In the genomic region with DNA sequence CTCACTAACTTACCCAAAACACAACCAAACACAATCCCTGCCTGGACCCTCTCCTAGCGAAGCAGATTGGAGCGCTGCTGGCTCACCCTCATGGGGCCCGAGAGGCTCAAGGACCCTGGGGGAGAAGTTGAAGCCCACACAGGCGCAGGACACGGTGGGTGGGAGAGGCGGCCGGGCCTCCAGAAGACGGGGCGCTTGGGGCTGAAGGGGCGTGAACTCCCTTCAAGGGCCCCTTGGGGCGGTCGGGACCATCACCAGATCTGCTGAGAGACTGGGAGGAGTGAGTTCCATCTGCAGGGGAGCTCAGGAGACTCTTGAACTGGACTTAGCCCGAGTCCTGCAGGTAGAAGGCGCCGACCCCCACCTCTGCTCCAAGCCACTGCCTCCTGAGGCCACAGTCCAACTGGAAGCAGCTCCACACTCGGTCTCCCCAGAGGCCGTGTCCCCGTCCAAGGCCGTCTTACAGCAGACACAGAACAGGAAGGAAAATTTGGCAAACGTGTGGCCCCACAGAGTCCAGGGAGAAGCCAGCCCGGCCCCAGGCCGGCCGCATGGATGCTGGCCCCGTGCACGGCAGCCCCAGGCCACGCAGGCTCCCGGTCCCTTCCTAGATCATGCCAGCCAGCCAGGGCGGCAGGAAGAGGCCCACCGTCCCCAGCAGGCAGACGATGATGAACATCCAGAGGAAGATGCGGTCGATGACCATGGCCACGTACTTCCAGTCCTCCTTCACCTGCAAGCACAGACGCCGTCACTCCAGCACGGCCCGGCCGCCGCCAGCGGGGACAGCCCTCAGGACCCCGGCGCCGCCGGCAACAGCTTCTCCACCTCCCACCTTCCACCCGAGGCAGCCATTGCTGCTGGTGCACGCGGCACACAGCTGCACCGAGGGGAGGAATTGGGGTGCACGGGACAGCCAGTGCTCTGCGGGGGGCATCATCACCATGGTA, we compare ENCODE assay signal across 1 cellular context.
TF ChIP-seq lines count a peak whose summit lies in the region.

No MANE protein-coding gene starts in this region.

TF ChIP-seq in HepG2, 621 proteins besides CTCF, POLR2A, EP300 and RAD21:
- TF ChIP-seq MTF2 (CRISPR knock-in tag; IDR thresholded peaks at IDR 0.05; ENCODE audit: borderline replicate concordance) (0 out of 2 replicates have a peak, but pooled peaks have one; percentile 21), KMT2A (CRISPR knock-in tag; IDR thresholded peaks at IDR 0.05) (no peak), LCORL (IDR thresholded peaks at IDR 0.05) (no peak), LCORL (CRISPR knock-in tag; IDR thresholded peaks at IDR 0.05) (0 out of 2 replicates have a peak, but pooled peaks have one; percentile 9)
